ENCODE assay signal across 1 cellular context in the genomic region with DNA sequence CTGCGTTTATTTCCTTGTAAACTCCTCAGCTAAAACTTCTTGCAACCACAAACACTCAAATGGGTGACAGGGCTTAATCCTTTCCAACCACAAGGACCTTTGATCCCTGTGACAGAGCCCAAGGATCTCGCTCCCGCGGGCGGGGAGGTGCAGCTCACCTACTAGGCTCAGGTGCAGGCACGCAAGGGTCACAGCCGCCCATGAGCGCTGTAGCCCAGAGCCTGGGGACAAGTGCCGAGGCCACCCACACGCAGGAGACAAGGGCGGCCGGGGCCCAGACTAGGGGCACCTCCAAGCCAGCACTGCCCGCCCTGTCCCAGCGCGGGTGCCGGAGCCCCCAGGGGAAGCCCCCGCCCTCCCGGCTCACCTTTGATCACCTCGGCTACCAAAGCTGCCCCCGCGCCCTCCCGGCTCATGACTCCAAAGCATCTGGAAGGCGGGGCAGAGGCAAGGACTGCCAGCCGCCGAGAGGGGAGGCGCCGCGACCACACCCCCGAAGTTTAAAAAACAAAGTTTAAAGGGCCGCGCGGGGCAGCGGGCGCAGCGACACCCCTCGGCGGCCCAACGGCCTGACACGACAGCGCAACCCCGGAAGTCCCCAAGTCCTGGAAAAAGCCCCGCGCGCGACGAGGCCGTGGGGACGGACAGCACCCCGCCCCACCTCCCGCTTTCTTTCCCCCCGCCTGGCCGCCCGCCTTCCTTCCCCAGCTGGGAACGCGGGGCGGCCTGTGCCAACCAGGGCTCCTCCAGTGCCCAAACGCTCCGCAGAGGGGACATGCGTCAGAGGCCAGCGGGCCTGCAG.
TF ChIP-seq lines count a peak whose summit lies in the region.

No MANE protein-coding gene starts in this region.

TF ChIP-seq in HepG2, 621 proteins besides CTCF, POLR2A, EP300 and RAD21 (continued from another document and continues in another):
- TF ChIP-seq, protein P1, sequence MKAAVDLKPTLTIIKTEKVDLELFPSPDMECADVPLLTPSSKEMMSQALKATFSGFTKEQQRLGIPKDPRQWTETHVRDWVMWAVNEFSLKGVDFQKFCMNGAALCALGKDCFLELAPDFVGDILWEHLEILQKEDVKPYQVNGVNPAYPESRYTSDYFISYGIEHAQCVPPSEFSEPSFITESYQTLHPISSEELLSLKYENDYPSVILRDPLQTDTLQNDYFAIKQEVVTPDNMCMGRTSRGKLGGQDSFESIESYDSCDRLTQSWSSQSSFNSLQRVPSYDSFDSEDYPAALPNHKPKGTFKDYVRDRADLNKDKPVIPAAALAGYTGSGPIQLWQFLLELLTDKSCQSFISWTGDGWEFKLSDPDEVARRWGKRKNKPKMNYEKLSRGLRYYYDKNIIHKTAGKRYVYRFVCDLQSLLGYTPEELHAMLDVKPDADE (CRISPR knock-in tag; IDR thresholded peaks at IDR 0.05), result no peak
- TF ChIP-seq CEBPB (IDR thresholded peaks at IDR 0.05; ENCODE audit: borderline replicate concordance, low read depth, low read length), result no peak
- TF ChIP-seq MYC (CRISPR knock-in tag; IDR thresholded peaks at IDR 0.05; ENCODE audit: borderline replicate concordance), result peak; percentile 64
- no peak for TF ChIP-seq NFIB (CRISPR knock-in tag; IDR thresholded peaks at IDR 0.05; ENCODE audit: borderline replicate concordance)
- TF ChIP-seq SKI (IDR thresholded peaks at IDR 0.05; ENCODE audit: partially characterized antibody), result peak; percentile 68
- peak; percentile 79; the same call in 1 of the 2 replicates for TF ChIP-seq HMG20A (CRISPR knock-in tag; IDR thresholded peaks at IDR 0.05; ENCODE audit: borderline replicate concordance)
- TF ChIP-seq, protein P2, sequence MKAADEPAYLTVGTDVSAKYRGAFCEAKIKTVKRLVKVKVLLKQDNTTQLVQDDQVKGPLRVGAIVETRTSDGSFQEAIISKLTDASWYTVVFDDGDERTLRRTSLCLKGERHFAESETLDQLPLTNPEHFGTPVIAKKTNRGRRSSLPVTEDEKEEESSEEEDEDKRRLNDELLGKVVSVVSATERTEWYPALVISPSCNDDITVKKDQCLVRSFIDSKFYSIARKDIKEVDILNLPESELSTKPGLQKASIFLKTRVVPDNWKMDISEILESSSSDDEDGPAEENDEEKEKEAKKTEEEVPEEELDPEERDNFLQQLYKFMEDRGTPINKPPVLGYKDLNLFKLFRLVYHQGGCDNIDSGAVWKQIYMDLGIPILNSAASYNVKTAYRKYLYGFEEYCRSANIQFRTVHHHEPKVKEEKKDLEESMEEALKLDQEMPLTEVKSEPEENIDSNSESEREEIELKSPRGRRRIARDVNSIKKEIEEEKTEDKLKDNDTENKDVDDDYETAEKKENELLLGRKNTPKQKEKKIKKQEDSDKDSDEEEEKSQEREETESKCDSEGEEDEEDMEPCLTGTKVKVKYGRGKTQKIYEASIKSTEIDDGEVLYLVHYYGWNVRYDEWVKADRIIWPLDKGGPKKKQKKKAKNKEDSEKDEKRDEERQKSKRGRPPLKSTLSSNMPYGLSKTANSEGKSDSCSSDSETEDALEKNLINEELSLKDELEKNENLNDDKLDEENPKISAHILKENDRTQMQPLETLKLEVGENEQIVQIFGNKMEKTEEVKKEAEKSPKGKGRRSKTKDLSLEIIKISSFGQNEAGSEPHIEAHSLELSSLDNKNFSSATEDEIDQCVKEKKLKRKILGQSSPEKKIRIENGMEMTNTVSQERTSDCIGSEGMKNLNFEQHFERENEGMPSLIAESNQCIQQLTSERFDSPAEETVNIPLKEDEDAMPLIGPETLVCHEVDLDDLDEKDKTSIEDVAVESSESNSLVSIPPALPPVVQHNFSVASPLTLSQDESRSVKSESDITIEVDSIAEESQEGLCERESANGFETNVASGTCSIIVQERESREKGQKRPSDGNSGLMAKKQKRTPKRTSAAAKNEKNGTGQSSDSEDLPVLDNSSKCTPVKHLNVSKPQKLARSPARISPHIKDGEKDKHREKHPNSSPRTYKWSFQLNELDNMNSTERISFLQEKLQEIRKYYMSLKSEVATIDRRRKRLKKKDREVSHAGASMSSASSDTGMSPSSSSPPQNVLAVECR (CRISPR knock-in tag; IDR thresholded peaks at IDR 0.05; ENCODE audit: borderline replicate concordance), result peak; percentile 86
- TF ChIP-seq, protein P3, sequence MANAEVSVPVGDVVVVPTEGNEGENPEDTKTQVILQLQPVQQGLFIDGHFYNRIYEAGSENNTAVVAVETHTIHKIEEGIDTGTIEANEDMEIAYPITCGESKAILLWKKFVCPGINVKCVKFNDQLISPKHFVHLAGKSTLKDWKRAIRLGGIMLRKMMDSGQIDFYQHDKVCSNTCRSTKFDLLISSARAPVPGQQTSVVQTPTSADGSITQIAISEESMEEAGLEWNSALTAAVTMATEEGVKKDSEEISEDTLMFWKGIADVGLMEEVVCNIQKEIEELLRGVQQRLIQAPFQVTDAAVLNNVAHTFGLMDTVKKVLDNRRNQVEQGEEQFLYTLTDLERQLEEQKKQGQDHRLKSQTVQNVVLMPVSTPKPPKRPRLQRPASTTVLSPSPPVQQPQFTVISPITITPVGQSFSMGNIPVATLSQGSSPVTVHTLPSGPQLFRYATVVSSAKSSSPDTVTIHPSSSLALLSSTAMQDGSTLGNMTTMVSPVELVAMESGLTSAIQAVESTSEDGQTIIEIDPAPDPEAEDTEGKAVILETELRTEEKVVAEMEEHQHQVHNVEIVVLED (CRISPR knock-in tag; IDR thresholded peaks at IDR 0.05; ENCODE audit: borderline replicate concordance), result peak; percentile 43; the same call in 1 of the 2 replicates
- TF ChIP-seq ETV6 (CRISPR knock-in tag; conservative IDR thresholded peaks at IDR 0.05), result 0 out of 2 replicates have a peak, but pooled peaks have one; percentile 53
- TF ChIP-seq EEA1 (CRISPR knock-in tag; IDR thresholded peaks at IDR 0.05; ENCODE audit: borderline replicate concordance), result 0 out of 2 replicates have a peak, but pooled peaks have one; percentile 56
- no peak for TF ChIP-seq ZC3H4 (CRISPR knock-in tag; IDR thresholded peaks at IDR 0.05; ENCODE audit: borderline replicate concordance)
- TF ChIP-seq TGIF2 (CRISPR knock-in tag; IDR thresholded peaks at IDR 0.05), result peak; percentile 28; the same call in 1 of the 2 replicates
- peak; percentile 83; the same call in 1 of the 2 replicates for TF ChIP-seq KDM3A (CRISPR knock-in tag; IDR thresholded peaks at IDR 0.05; ENCODE audit: low read depth)
- no peak for TF ChIP-seq HCFC1 (IDR thresholded peaks at IDR 0.05; ENCODE audit: low read depth, low read length)
- TF ChIP-seq ZKSCAN8 (CRISPR knock-in tag; IDR thresholded peaks at IDR 0.05; ENCODE audit: borderline replicate concordance), result peak; percentile 84
- TF ChIP-seq ZNF670 (CRISPR knock-in tag; IDR thresholded peaks at IDR 0.05; ENCODE audit: borderline replicate concordance), result no peak
- 0 out of 2 replicates have a peak, but pooled peaks have one; percentile 46 for TF ChIP-seq ETV5 (CRISPR knock-in tag; IDR thresholded peaks at IDR 0.05; ENCODE audit: borderline replicate concordance)
- TF ChIP-seq MAFF (IDR thresholded peaks at IDR 0.05; ENCODE audit: low read depth, low read length), result no peak
- TF ChIP-seq MBNL3 (CRISPR knock-in tag; conservative IDR thresholded peaks at IDR 0.05), result no peak
- no peak for TF ChIP-seq ZNF607 (CRISPR knock-in tag; IDR thresholded peaks at IDR 0.05; ENCODE audit: borderline replicate concordance)
- TF ChIP-seq, protein P4, sequence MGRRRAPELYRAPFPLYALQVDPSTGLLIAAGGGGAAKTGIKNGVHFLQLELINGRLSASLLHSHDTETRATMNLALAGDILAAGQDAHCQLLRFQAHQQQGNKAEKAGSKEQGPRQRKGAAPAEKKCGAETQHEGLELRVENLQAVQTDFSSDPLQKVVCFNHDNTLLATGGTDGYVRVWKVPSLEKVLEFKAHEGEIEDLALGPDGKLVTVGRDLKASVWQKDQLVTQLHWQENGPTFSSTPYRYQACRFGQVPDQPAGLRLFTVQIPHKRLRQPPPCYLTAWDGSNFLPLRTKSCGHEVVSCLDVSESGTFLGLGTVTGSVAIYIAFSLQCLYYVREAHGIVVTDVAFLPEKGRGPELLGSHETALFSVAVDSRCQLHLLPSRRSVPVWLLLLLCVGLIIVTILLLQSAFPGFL (CRISPR knock-in tag; IDR thresholded peaks at IDR 0.05), result no peak
- TF ChIP-seq, protein P5, sequence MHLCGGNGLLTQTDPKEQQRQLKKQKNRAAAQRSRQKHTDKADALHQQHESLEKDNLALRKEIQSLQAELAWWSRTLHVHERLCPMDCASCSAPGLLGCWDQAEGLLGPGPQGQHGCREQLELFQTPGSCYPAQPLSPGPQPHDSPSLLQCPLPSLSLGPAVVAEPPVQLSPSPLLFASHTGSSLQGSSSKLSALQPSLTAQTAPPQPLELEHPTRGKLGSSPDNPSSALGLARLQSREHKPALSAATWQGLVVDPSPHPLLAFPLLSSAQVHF (CRISPR knock-in tag; IDR thresholded peaks at IDR 0.05), result no peak
- TF ChIP-seq HNRNPLL (IDR thresholded peaks at IDR 0.05; ENCODE audit: low read depth, low read length, poor library complexity, severe bottlenecking), result peak; percentile 64
- TF ChIP-seq JUND (CRISPR knock-in tag; IDR thresholded peaks at IDR 0.05), result 0 out of 2 replicates have a peak, but pooled peaks have one; percentile 11
- TF ChIP-seq SIX4 (CRISPR knock-in tag; IDR thresholded peaks at IDR 0.05), result peak; percentile 25; the same call in 1 of the 2 replicates
- TF ChIP-seq FOXA1 (IDR thresholded peaks at IDR 0.05), result no peak
- 0 out of 2 replicates have a peak, but pooled peaks have one; percentile 31 for TF ChIP-seq FOXA1 (CRISPR knock-in tag; IDR thresholded peaks at IDR 0.05)
- peak; percentile 55; the same call in 1 of the 2 replicates for TF ChIP-seq POLR2G (IDR thresholded peaks at IDR 0.05; ENCODE audit: low read depth, low read length)
- TF ChIP-seq MBD4 (IDR thresholded peaks at IDR 0.05; ENCODE audit: borderline replicate concordance, low read length), result no peak
- TF ChIP-seq FOXK1 (CRISPR knock-in tag; IDR thresholded peaks at IDR 0.05; ENCODE audit: borderline replicate concordance, low read depth), result peak; percentile 13; the same call in 1 of the 2 replicates
- no peak for TF ChIP-seq ZFP37 (CRISPR knock-in tag; IDR thresholded peaks at IDR 0.05; ENCODE audit: borderline replicate concordance)
- TF ChIP-seq ZNF367 (CRISPR knock-in tag; IDR thresholded peaks at IDR 0.05; ENCODE audit: borderline replicate concordance), result peak; percentile 100
- no peak for TF ChIP-seq ZSCAN31 (CRISPR knock-in tag; IDR thresholded peaks at IDR 0.05; ENCODE audit: low read depth)
- TF ChIP-seq ATAD3A (CRISPR knock-in tag; IDR thresholded peaks at IDR 0.05), result no peak
- TF ChIP-seq SRSF1 (optimal IDR thresholded peaks at IDR 0.05; ENCODE audit: low read depth, low read length), result peak; percentile 87
- TF ChIP-seq, protein P6, sequence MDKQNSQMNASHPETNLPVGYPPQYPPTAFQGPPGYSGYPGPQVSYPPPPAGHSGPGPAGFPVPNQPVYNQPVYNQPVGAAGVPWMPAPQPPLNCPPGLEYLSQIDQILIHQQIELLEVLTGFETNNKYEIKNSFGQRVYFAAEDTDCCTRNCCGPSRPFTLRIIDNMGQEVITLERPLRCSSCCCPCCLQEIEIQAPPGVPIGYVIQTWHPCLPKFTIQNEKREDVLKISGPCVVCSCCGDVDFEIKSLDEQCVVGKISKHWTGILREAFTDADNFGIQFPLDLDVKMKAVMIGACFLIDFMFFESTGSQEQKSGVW (CRISPR knock-in tag; IDR thresholded peaks at IDR 0.05; ENCODE audit: borderline replicate concordance), result no peak; the same call in 1 of the 2 replicates
- TF ChIP-seq ZNF777 (CRISPR knock-in tag; IDR thresholded peaks at IDR 0.05), result peak; percentile 45; the same call in 1 of the 2 replicates
- TF ChIP-seq ZSCAN20 (CRISPR knock-in tag; IDR thresholded peaks at IDR 0.05; ENCODE audit: borderline replicate concordance), result no peak
- TF ChIP-seq, protein P7, sequence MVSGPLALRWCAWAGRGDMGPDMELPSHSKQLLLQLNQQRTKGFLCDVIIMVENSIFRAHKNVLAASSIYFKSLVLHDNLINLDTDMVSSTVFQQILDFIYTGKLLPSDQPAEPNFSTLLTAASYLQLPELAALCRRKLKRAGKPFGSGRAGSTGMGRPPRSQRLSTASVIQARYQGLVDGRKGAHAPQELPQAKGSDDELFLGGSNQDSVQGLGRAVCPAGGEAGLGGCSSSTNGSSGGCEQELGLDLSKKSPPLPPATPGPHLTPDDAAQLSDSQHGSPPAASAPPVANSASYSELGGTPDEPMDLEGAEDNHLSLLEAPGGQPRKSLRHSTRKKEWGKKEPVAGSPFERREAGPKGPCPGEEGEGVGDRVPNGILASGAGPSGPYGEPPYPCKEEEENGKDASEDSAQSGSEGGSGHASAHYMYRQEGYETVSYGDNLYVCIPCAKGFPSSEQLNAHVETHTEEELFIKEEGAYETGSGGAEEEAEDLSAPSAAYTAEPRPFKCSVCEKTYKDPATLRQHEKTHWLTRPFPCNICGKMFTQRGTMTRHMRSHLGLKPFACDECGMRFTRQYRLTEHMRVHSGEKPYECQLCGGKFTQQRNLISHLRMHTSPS (CRISPR knock-in tag; IDR thresholded peaks at IDR 0.05; ENCODE audit: low read depth), result peak; percentile 81
- no peak for TF ChIP-seq HOXA7 (CRISPR knock-in tag; IDR thresholded peaks at IDR 0.05)
- TF ChIP-seq ZFP36L2 (CRISPR knock-in tag; IDR thresholded peaks at IDR 0.05), result no peak
- TF ChIP-seq, protein P8, sequence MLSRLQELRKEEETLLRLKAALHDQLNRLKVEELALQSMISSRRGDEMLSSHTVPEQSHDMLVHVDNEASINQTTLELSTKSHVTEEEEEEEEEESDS (CRISPR knock-in tag; IDR thresholded peaks at IDR 0.05; ENCODE audit: borderline replicate concordance), result no peak
- TF ChIP-seq, protein P9, sequence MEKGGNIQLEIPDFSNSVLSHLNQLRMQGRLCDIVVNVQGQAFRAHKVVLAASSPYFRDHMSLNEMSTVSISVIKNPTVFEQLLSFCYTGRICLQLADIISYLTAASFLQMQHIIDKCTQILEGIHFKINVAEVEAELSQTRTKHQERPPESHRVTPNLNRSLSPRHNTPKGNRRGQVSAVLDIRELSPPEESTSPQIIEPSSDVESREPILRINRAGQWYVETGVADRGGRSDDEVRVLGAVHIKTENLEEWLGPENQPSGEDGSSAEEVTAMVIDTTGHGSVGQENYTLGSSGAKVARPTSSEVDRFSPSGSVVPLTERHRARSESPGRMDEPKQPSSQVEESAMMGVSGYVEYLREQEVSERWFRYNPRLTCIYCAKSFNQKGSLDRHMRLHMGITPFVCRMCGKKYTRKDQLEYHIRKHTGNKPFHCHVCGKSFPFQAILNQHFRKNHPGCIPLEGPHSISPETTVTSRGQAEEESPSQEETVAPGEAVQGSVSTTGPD (CRISPR knock-in tag; IDR thresholded peaks at IDR 0.05), result peak; percentile 82
- TF ChIP-seq SSRP1 (CRISPR knock-in tag; IDR thresholded peaks at IDR 0.05), result no peak
- TF ChIP-seq ZNF83 (CRISPR knock-in tag; IDR thresholded peaks at IDR 0.05; ENCODE audit: borderline replicate concordance), result no peak
- TF ChIP-seq, protein P10, sequence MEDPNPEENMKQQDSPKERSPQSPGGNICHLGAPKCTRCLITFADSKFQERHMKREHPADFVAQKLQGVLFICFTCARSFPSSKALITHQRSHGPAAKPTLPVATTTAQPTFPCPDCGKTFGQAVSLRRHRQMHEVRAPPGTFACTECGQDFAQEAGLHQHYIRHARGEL (CRISPR knock-in tag; IDR thresholded peaks at IDR 0.05), result no peak
- no peak for TF ChIP-seq CBX2 (IDR thresholded peaks at IDR 0.05; ENCODE audit: low read depth, low read length)
- TF ChIP-seq CBX2 (CRISPR knock-in tag; IDR thresholded peaks at IDR 0.05; ENCODE audit: low read depth), result no peak
- no peak for TF ChIP-seq ZNF564 (CRISPR knock-in tag; IDR thresholded peaks at IDR 0.05)
- peak; percentile 58; the same call in 1 of the 2 replicates for TF ChIP-seq ZNF556 (CRISPR knock-in tag; IDR thresholded peaks at IDR 0.05; ENCODE audit: borderline replicate concordance)
